ENCODE assay signal across 9 cellular contexts in the genomic region with DNA sequence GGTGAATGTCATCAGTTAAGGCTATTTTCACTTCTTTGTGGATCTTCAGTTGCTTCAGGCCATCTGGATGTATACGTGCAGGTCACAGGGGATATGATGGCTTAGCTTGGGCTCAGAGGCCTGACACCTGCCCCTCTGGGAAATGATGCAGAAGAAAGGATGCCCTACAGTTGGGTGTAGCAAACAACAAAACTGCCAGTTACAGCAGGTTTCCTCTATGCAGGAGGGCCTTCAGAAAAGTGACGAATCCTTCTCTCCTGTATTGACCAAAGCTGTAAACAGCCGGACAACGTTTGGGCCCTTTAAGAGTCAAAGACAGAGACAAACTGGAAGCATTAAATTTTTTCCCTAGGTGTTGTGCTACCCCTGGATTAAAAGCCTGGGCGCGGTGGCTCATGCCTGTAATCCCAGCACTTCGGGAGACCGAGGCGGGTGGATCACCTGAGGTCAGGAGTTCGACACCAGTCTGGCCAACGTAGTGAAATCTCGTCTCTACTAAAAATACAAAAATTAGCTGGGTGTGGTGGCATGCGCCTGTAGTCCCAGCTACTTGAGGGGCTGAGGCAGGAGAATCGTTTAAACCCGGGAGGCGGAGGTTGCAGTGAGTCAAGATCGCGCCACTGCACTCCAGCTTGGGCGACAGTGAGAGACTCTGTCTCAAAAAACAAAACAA. TPM values are rescaled to one million over a fixed set of nuclear protein-coding genes. Genes with fewer than 3 reads are reported as not detected.
A peak's percentile ranks its signal among the peaks of the same experiment; 100 is the strongest.
DNase-seq lines count a peak whose midpoint lies in the region; ATAC-seq and TF ChIP-seq lines count a peak whose summit lies in the region.
"Not testable (repeated sequence)": the region's sequence is repeated elsewhere in the genome, so short reads cannot be mapped to it uniquely, and the experiment has no call there.
"Had no signal": no experiment of that assay in that cellular context is flagged by ENCODE, and none has a peak within 500 bp of the region (broad histone marks: within the 10 kb centered on the region; RNA-seq: fewer than 3 reads in every experiment).

No MANE protein-coding gene starts in this region.

- CTCF ChIA-PET in HEK293 (lab: Yijun Ruan, JAX) = interaction anchor here (0.6 to 0.7 kb wide), 3 partner anchors 10 to 444 kb away, joined by 3 to 4 read pairs (median 4); no protein-coding TSS in a partner anchor
- CTCF ChIA-PET in PC-9 (lab: Charles Lee) = not testable (repeated sequence)
- CTCF ChIA-PET in naive thymus-derived CD4-positive, alpha-beta T cell (lab: Charles Lee) = interaction anchor here (0.8 kb wide), 1 partner anchor 52 kb away, joined by 3 read pairs; a partner anchor contains a TSS

- H3K4me3 ChIP-seq in BE2C (ENCODE audit: low read depth, low read length) (0 out of 2 replicates have a peak overlapping the region, but pooled peaks have one; percentile 4), PC-9 (peak overlapping the region; percentile 79; the same call in 1 of the 2 replicates), duodenal mucosa (ENCODE audit: low read depth in 1 of 2, low read length in 2 of 2) (peak overlapping the region; percentile 61 to 84), iPS-11a (ENCODE audit: low read depth, low read length) (peak overlapping the region; percentile 98)
- not testable (repeated sequence) for H3K4me3 ChIP-seq in HEK293 (ENCODE audit: low read depth, low read length)
- H3K4me3 ChIP-seq in naive thymus-derived CD4-positive, alpha-beta T cell (ENCODE audit: low read length) = peak overlapping the region; percentile 89

- peak overlapping the region; percentile 39 for H3K4me2 ChIP-seq in PC-9

- H3K9me2 ChIP-seq in PC-9 (ENCODE audit: insufficient read depth) = not testable (repeated sequence)

- peaks cover 32% of the 10 kb centered on the region for H3K36me3 ChIP-seq in BE2C
- peaks cover 19 to 46% of the 10 kb centered on the region in 2 experiments for H3K36me3 ChIP-seq in HEK293 (ENCODE audit: control insufficient read depth in 2 of 2, insufficient read depth in 1 of 2, low read length in 2 of 2)
- H3K36me3 ChIP-seq in PC-9 (ENCODE audit: low read depth) = peaks cover 22% of the 10 kb centered on the region
- H3K36me3 ChIP-seq in duodenal mucosa (ENCODE audit: control insufficient read depth in 1 of 2, insufficient read depth in 2 of 2, low read length in 2 of 2) = peaks cover 9 to 41% of the 10 kb centered on the region in 2 donors
- peaks cover 2 to 24% (median 15%) of the 10 kb centered on the region in 3 experiments for H3K36me3 ChIP-seq in naive thymus-derived CD4-positive, alpha-beta T cell (ENCODE audit: control insufficient read depth in 2 of 3, insufficient read depth in 3 of 3, low read length in 3 of 3)

- peaks cover 66% of the 10 kb centered on the region for H3K36me3 Mint-ChIP-seq in activated T-helper 2 cell treated with anti-CD3 and anti-CD28 coated beads, Interferon-gamma antibody, Interleukin-2, Interleukin-4, amounts not matched to agents 10 μg/mL and 5 μg/mL and 100 μg/mL, durations not matched to agents 14 hours and 24 hours and 36 hours (ENCODE audit: low read depth)
- peaks cover 12 to 47% (median 32%) of the 10 kb centered on the region in 5 donors for H3K36me3 Mint-ChIP-seq in naive thymus-derived CD4-positive, alpha-beta T cell
- peaks cover 55% of the 10 kb centered on the region for H3K36me3 Mint-ChIP-seq in stimulated activated effector memory CD8-positive, alpha-beta T cell treated with anti-CD3 and anti-CD28 coated beads, Interleukin-12 subunit alpha, Interleukin-12 subunit beta, amount 100 ng/mL, for 72 hours

- intact Hi-C loops in PC-9 (cut with micrococcal nuclease; ENCODE audit: unreplicated experiment) = loop anchor here (5.0 kb wide), 1 partner anchor 49 kb away; a partner anchor contains a TSS
- intact Hi-C loops in activated T-helper 2 cell treated with anti-CD3 and anti-CD28 coated beads, Interferon-gamma antibody, Interleukin-2, Interleukin-4, amounts not matched to agents 10 μg/mL and 5 μg/mL and 100 μg/mL, durations not matched to agents 14 hours and 24 hours and 36 hours (cut with micrococcal nuclease) = loop anchor here (1.0 to 2.0 kb wide), 2 partner anchors 49 to 52 kb away; a partner anchor contains a TSS
- intact Hi-C loops in naive thymus-derived CD4-positive, alpha-beta T cell (cut with micrococcal nuclease) = loop anchor here (1.0 to 10.0 kb wide), 10 partner anchors 49 to 1824 kb away; a partner anchor contains a TSS

- POLR2A ChIA-PET in HEK293 (lab: Yijun Ruan, JAX) (interaction anchor here (0.6 to 1.5 kb wide), 8 partner anchors 41 to 352 kb away, joined by 3 to 10 read pairs (median 4); a partner anchor contains a TSS), PC-9 (lab: Charles Lee; ENCODE audit: unreplicated experiment) (interaction anchor here (0.7 kb wide), 1 partner anchor 413 kb away, joined by 3 read pairs; no protein-coding TSS in a partner anchor)
- POLR2A ChIA-PET in naive thymus-derived CD4-positive, alpha-beta T cell (lab: Charles Lee) = interaction anchor here (0.5 to 1.9 kb wide), 11 partner anchors 9 to 1359 kb away, joined by 3 to 13 read pairs (median 3); a partner anchor contains a TSS

- H3K4me1 ChIP-seq in BE2C; HEK293 (ENCODE audit: control insufficient read depth, insufficient read depth, low read length): not testable (repeated sequence)
- H3K4me1 ChIP-seq in PC-9 (replicated peaks; ENCODE audit: insufficient read depth) (peaks cover 32% of the 10 kb centered on the region), duodenal mucosa (ENCODE audit: control insufficient read depth in 1 of 2, insufficient read depth in 2 of 2, low read length in 2 of 2) (peaks cover 16 to 20% of the 10 kb centered on the region in 2 donors)
- H3K4me1 ChIP-seq in naive thymus-derived CD4-positive, alpha-beta T cell (ENCODE audit: control insufficient read depth in 2 of 2, insufficient read depth in 2 of 2, low read length in 2 of 2) = peaks cover 18 to 29% of the 10 kb centered on the region in 2 donors

- H4K20me1 ChIP-seq in PC-9 (ENCODE audit: insufficient read depth) = not testable (repeated sequence)

- H3K27me3 ChIP-seq in BE2C; PC-9 (ENCODE audit: insufficient read depth, low read depth); duodenal mucosa (ENCODE audit: control insufficient read depth in 1 of 2, insufficient read depth in 2 of 2, low read length in 2 of 2); naive thymus-derived CD4-positive, alpha-beta T cell (ENCODE audit: control insufficient read depth in 2 of 2, insufficient read depth in 2 of 2, low read length in 2 of 2): not testable (repeated sequence)

- H3K27ac Mint-ChIP-seq in activated T-helper 2 cell treated with anti-CD3 and anti-CD28 coated beads, Interferon-gamma antibody, Interleukin-2, Interleukin-4, amounts not matched to agents 10 μg/mL and 5 μg/mL and 100 μg/mL, durations not matched to agents 14 hours and 24 hours and 36 hours = peak overlapping the region; percentile 90
- H3K27ac Mint-ChIP-seq in naive thymus-derived CD4-positive, alpha-beta T cell = peak overlapping the region; percentile 95 to 99 (median 97)
- H3K27ac Mint-ChIP-seq in stimulated activated effector memory CD8-positive, alpha-beta T cell treated with anti-CD3 and anti-CD28 coated beads, Interleukin-12 subunit alpha, Interleukin-12 subunit beta, amount 100 ng/mL, for 72 hours = peak overlapping the region; percentile 97

- not testable (repeated sequence) for H3K9me3 ChIP-seq in BE2C; HEK293 (ENCODE audit: control insufficient read depth, insufficient read depth, low read depth, low read length); PC-9 (ENCODE audit: insufficient read depth, low read depth); duodenal mucosa (ENCODE audit: control insufficient read depth in 1 of 2, low read length in 2 of 2); naive thymus-derived CD4-positive, alpha-beta T cell (ENCODE audit: control insufficient read depth in 2 of 3, low read length in 3 of 3)

- DNase-seq in BE2C; PC-9; activated T-helper 2 cell treated with anti-CD3 and anti-CD28 coated beads, Interferon-gamma antibody, Interleukin-2, Interleukin-4, amounts not matched to agents 10 μg/mL and 5 μg/mL and 100 μg/mL, durations not matched to agents 14 hours and 24 hours and 36 hours (ENCODE audit: low spot score); naive thymus-derived CD4-positive, alpha-beta T cell; stimulated activated effector memory CD8-positive, alpha-beta T cell treated with anti-CD3 and anti-CD28 coated beads, Interleukin-12 subunit alpha, Interleukin-12 subunit beta, amount 100 ng/mL, for 72 hours (ENCODE audit: low spot score in 2 of 2): not testable (repeated sequence)

- H3K27me3 Mint-ChIP-seq in activated T-helper 2 cell treated with anti-CD3 and anti-CD28 coated beads, Interferon-gamma antibody, Interleukin-2, Interleukin-4, amounts not matched to agents 10 μg/mL and 5 μg/mL and 100 μg/mL, durations not matched to agents 14 hours and 24 hours and 36 hours (ENCODE audit: low read depth); naive thymus-derived CD4-positive, alpha-beta T cell: not testable (repeated sequence)

- H3K4me3 Mint-ChIP-seq in activated T-helper 2 cell treated with anti-CD3 and anti-CD28 coated beads, Interferon-gamma antibody, Interleukin-2, Interleukin-4, amounts not matched to agents 10 μg/mL and 5 μg/mL and 100 μg/mL, durations not matched to agents 14 hours and 24 hours and 36 hours (ENCODE audit: low read depth) = peak overlapping the region; percentile 99
- H3K4me3 Mint-ChIP-seq in naive thymus-derived CD4-positive, alpha-beta T cell = peak overlapping the region; percentile 90 to 100 (median 92)
- H3K4me3 Mint-ChIP-seq in stimulated activated effector memory CD8-positive, alpha-beta T cell treated with anti-CD3 and anti-CD28 coated beads, Interleukin-12 subunit alpha, Interleukin-12 subunit beta, amount 100 ng/mL, for 72 hours = peak overlapping the region; percentile 96

- peak overlapping the region; percentile 65 for H2AFZ ChIP-seq in PC-9

- H3K9me3 Mint-ChIP-seq in activated T-helper 2 cell treated with anti-CD3 and anti-CD28 coated beads, Interferon-gamma antibody, Interleukin-2, Interleukin-4, amounts not matched to agents 10 μg/mL and 5 μg/mL and 100 μg/mL, durations not matched to agents 14 hours and 24 hours and 36 hours; naive thymus-derived CD4-positive, alpha-beta T cell; stimulated activated effector memory CD8-positive, alpha-beta T cell treated with anti-CD3 and anti-CD28 coated beads, Interleukin-12 subunit alpha, Interleukin-12 subunit beta, amount 100 ng/mL, for 72 hours: not testable (repeated sequence)

- not testable (repeated sequence) for ATAC-seq in naive thymus-derived CD4-positive, alpha-beta T cell; stimulated activated effector memory CD8-positive, alpha-beta T cell treated with anti-CD3 and anti-CD28 coated beads, Interleukin-12 subunit alpha, Interleukin-12 subunit beta, amount 100 ng/mL, for 72 hours

- H3K4me1 Mint-ChIP-seq in activated T-helper 2 cell treated with anti-CD3 and anti-CD28 coated beads, Interferon-gamma antibody, Interleukin-2, Interleukin-4, amounts not matched to agents 10 μg/mL and 5 μg/mL and 100 μg/mL, durations not matched to agents 14 hours and 24 hours and 36 hours (ENCODE audit: low read depth) = peaks cover 31% of the 10 kb centered on the region
- peaks cover 17 to 46% (median 43%) of the 10 kb centered on the region in 7 donors for H3K4me1 Mint-ChIP-seq in naive thymus-derived CD4-positive, alpha-beta T cell
- H3K4me1 Mint-ChIP-seq in stimulated activated effector memory CD8-positive, alpha-beta T cell treated with anti-CD3 and anti-CD28 coated beads, Interleukin-12 subunit alpha, Interleukin-12 subunit beta, amount 100 ng/mL, for 72 hours = peaks cover 35% of the 10 kb centered on the region

- H3K79me2 ChIP-seq in PC-9 (ENCODE audit: low read depth) = peaks cover 38% of the 10 kb centered on the region

- BruUV-seq in PC-9 (replicated peaks; lab: Mats Ljungman, UMichigan) = TSS peak; percentile 91

- peaks cover 30% of the 10 kb centered on the region for H3F3A ChIP-seq in PC-9 (ENCODE audit: insufficient read depth, low read depth)

- peak overlapping the region; percentile 35; the same call in 1 of the 2 replicates for H3K27ac ChIP-seq in HEK293 (ENCODE audit: extremely low read depth, low read depth, low read length)
- peak overlapping the region; percentile 59 for H3K27ac ChIP-seq in PC-9
- peak overlapping the region; percentile 37 for H3K27ac ChIP-seq in duodenal mucosa (ENCODE audit: low read depth, low read length)
- peak overlapping the region; percentile 91 for H3K27ac ChIP-seq in naive thymus-derived CD4-positive, alpha-beta T cell (ENCODE audit: low read depth, low read length)

- TF ChIP-seq CTCF in BE2C (IDR thresholded peaks at IDR 0.05; ENCODE audit: low read depth, low read length); HEK293 (tag by site-specific recombination; IDR thresholded peaks at IDR 0.05); PC-9 (conservative IDR thresholded peaks at IDR 0.05): not testable (repeated sequence)

- peak overlapping the region; percentile 52 to 77 for H3K9ac ChIP-seq in duodenal mucosa (ENCODE audit: low read depth in 1 of 2, low read length in 2 of 2)

RNA-seq across cellular contexts. Expression of a gene that starts 49.3 kb away (rescaled TPM):
- polyA plus RNA-seq in BE2C (2012; ENCODE audit: insufficient read depth, insufficient read length, low read depth) = 2.7 TPM
- 23.9 and 25.4 TPM in 2 replicates for total RNA-seq in PC-9 (2021)
- 13.7 and 16.1 TPM in 2 replicates for total RNA-seq in activated T-helper 2 cell treated with anti-CD3 and anti-CD28 coated beads, Interferon-gamma antibody, Interleukin-2, Interleukin-4, amounts not matched to agents 10 μg/mL and 5 μg/mL and 100 μg/mL, durations not matched to agents 14 hours and 24 hours and 36 hours
- total RNA-seq in naive thymus-derived CD4-positive, alpha-beta T cell = 10 to 100 TPM in 1 of 5 experiments, under 1 TPM in 3, not detected in 1; 0.32 to 15.2 (median 0.54) TPM
- under 1 TPM in 1 of 2 donors, not detected in 1; 0.83 TPM for polyA plus RNA-seq in naive thymus-derived CD4-positive, alpha-beta T cell
- total RNA-seq: Right ventricle myocardium superior had no signal

RNA-seq across cellular contexts. Expression of a gene that starts 49.6 kb away (rescaled TPM):
- 20.1 TPM for polyA plus RNA-seq in BE2C (2012; ENCODE audit: insufficient read depth, insufficient read length, low read depth)
- 185 and 190 TPM in 2 replicates for total RNA-seq in PC-9 (2021)
- 139 and 154 TPM in 2 replicates for total RNA-seq in activated T-helper 2 cell treated with anti-CD3 and anti-CD28 coated beads, Interferon-gamma antibody, Interleukin-2, Interleukin-4, amounts not matched to agents 10 μg/mL and 5 μg/mL and 100 μg/mL, durations not matched to agents 14 hours and 24 hours and 36 hours
- 100 to 1,000 TPM in 1 of 5 experiments, 1 to 10 TPM in 4; 1.3 to 167 (median 3.0) TPM for total RNA-seq in naive thymus-derived CD4-positive, alpha-beta T cell
- 1 to 10 TPM in 1 of 2 donors, under 1 TPM in 1; 0.86 to 1.1 TPM for polyA plus RNA-seq in naive thymus-derived CD4-positive, alpha-beta T cell

RNA-seq across cellular contexts. Expression of a gene that starts 52.0 kb away (rescaled TPM):
- 31.2 TPM for polyA plus RNA-seq in BE2C (2012; ENCODE audit: insufficient read depth, insufficient read length, low read depth)
- 133 and 199 TPM in 2 replicates for total RNA-seq in PC-9 (2021)
- 58.3 and 58.6 TPM in 2 replicates for total RNA-seq in activated T-helper 2 cell treated with anti-CD3 and anti-CD28 coated beads, Interferon-gamma antibody, Interleukin-2, Interleukin-4, amounts not matched to agents 10 μg/mL and 5 μg/mL and 100 μg/mL, durations not matched to agents 14 hours and 24 hours and 36 hours
- total RNA-seq in naive thymus-derived CD4-positive, alpha-beta T cell = 10 to 100 TPM; 20.2 to 70.6 (median 24.7) TPM
- polyA plus RNA-seq in naive thymus-derived CD4-positive, alpha-beta T cell = 10 to 100 TPM; 11.0 to 12.4 TPM

RNA-seq across cellular contexts. Expression of a gene that starts 52.6 kb away (rescaled TPM):
- not detected for polyA plus RNA-seq in BE2C (2012; ENCODE audit: insufficient read depth, insufficient read length, low read depth)
- total RNA-seq in PC-9 (2021) = 0.70 TPM in 1 of 2 replicates, not detected in the other
- total RNA-seq in activated T-helper 2 cell treated with anti-CD3 and anti-CD28 coated beads, Interferon-gamma antibody, Interleukin-2, Interleukin-4, amounts not matched to agents 10 μg/mL and 5 μg/mL and 100 μg/mL, durations not matched to agents 14 hours and 24 hours and 36 hours = not detected in 2 replicates
- total RNA-seq in naive thymus-derived CD4-positive, alpha-beta T cell = not detected
- polyA plus RNA-seq in naive thymus-derived CD4-positive, alpha-beta T cell = not detected
- total RNA-seq: Right ventricle myocardium superior had no signal

Comparison
In these comparisons a context has a peak if more than half of its experiments do, and no peak if none do; other contexts are left out.
1. H3K27ac ChIP-seq: peak in every context shown above with its lines; median percentile 91 in naive thymus-derived CD4-positive, alpha-beta T cell; 59 in PC-9; 37 in duodenal mucosa; 35 in HEK293.